In genomic region chr9:18700714-18701113, GRCh38 we compare ENCODE assay signal across 9 cellular contexts.
"Had no signal": no experiment of that assay in that cellular context is flagged by ENCODE, and none has a peak within 500 bp of the region (broad histone marks: within the 10 kb centered on the region; RNA-seq: fewer than 3 reads in every experiment).

No MANE protein-coding gene starts in this region.

- ATAC-seq: GM23338, HCT116 had no signal

- H3K27ac Mint-ChIP-seq: GM23338, H9, HFFc6 had no signal

- DNase-seq: GM23248, GOT3, H7, H9, HCEC 1CT, HFFc6 had no signal

- H3K9me3 ChIP-seq: HAP-1 had no signal

- H3K4me3 ChIP-seq: GM23248, GM23338, HAP-1 had no signal

- H3K4me1 ChIP-seq: HAP-1 had no signal

- H3K36me3 ChIP-seq: HAP-1 had no signal

- H3K27ac ChIP-seq: GM23248 had no signal

- H3K4me3 Mint-ChIP-seq: GM23338, H9, HFFc6 had no signal

- H3K4me1 Mint-ChIP-seq: GM23338, H9 had no signal
